ENCODE assay signal across 25 cellular contexts in the genomic region with DNA sequence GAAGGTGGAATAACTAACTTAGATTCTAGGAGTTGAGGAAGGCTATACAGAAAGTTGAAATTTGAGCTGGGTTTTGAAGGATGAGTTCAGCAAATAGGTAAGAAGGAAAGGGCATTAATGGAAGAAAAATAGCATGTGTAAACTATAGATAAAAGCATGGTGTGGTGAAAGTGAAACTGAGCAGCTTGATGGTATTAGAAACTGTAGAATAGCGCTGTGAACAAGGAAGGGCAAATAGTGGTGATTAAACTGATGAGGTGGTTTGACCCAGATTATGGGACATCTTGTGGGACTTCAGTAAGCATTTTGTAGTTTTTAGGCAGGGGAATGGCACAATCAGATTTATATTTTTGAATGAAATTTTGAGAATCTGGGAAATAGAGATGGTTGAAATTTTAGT.
"Had no signal": no experiment of that assay in that cellular context is flagged by ENCODE, and none has a peak within 500 bp of the region (broad histone marks: within the 10 kb centered on the region; RNA-seq: fewer than 3 reads in every experiment).

No MANE protein-coding gene starts in this region.

- H3K27me3 Mint-ChIP-seq: activated B cell treated with CpG ODN at 0.5 μM for 24 hours; activated CD4-positive, alpha-beta T cell treated with anti-CD3 and anti-CD28 coated beads, Interleukin-2, amount 10 ng/mL, durations not matched to agents 24 days and 14 days; activated CD8-positive, alpha-beta memory T cell treated with anti-CD3 and anti-CD28 coated beads, Interleukin-2, amount 10 ng/mL, durations not matched to agents 7 days and 5 days; activated naive CD8-positive, alpha-beta T cell; activated T-cell treated with anti-CD3 and anti-CD28 coated beads, Interleukin-2, amount 50 U/mL, for 24 hours; brain; T-cell had no signal

- H3K27ac ChIP-seq: cardiac muscle cell, PC-9 had no signal

- H3K4me2 ChIP-seq: PC-9 had no signal

- H3K27ac Mint-ChIP-seq: activated B cell treated with CpG ODN at 0.5 μM for 24 hours; activated CD4-positive, alpha-beta T cell treated with anti-CD3 and anti-CD28 coated beads, Interleukin-2, amount 10 ng/mL, durations not matched to agents 24 days and 14 days; activated CD8-positive, alpha-beta memory T cell treated with anti-CD3 and anti-CD28 coated beads, Interleukin-2, amount 10 ng/mL, durations not matched to agents 7 days and 5 days; activated naive CD8-positive, alpha-beta T cell; activated T-cell treated with anti-CD3 and anti-CD28 coated beads, Interleukin-2, amount 50 U/mL, for 24 hours; activated T-helper 1 cell treated with anti-CD3 and anti-CD28 coated beads, Interleukin-12 subunit alpha, Interleukin-12 subunit beta, Interleukin-2, Interleukin-4 antibody, amounts not matched to agents 30 ng/mL and 10 ng/mL and 1 ng/mL, durations not matched to agents 14 hours and 24 hours and 36 hours; brain; T-cell had no signal

- H3K4me3 Mint-ChIP-seq: activated B cell treated with CpG ODN at 0.5 μM for 24 hours; activated CD4-positive, alpha-beta T cell treated with anti-CD3 and anti-CD28 coated beads, Interleukin-2, amount 10 ng/mL, durations not matched to agents 24 days and 14 days; activated CD8-positive, alpha-beta memory T cell treated with anti-CD3 and anti-CD28 coated beads, Interleukin-2, amount 10 ng/mL, durations not matched to agents 7 days and 5 days; activated naive CD8-positive, alpha-beta T cell; activated T-cell treated with anti-CD3 and anti-CD28 coated beads, Interleukin-2, amount 50 U/mL, for 24 hours; activated T-helper 1 cell treated with anti-CD3 and anti-CD28 coated beads, Interleukin-12 subunit alpha, Interleukin-12 subunit beta, Interleukin-2, Interleukin-4 antibody, amounts not matched to agents 30 ng/mL and 10 ng/mL and 1 ng/mL, durations not matched to agents 14 hours and 24 hours and 36 hours; brain; T-cell had no signal

- H2AFZ ChIP-seq: PC-9 had no signal

- H3K4me3 ChIP-seq: cardiac muscle cell, PC-9 had no signal

- FAIRE-seq: astrocyte had no signal

- H3K27me3 ChIP-seq: cardiac muscle cell had no signal

- H3K4me1 Mint-ChIP-seq: activated B cell treated with CpG ODN at 0.5 μM for 24 hours; activated CD4-positive, alpha-beta T cell treated with anti-CD3 and anti-CD28 coated beads, Interleukin-2, amount 10 ng/mL, durations not matched to agents 24 days and 14 days; activated CD8-positive, alpha-beta memory T cell treated with anti-CD3 and anti-CD28 coated beads, Interleukin-2, amount 10 ng/mL, durations not matched to agents 7 days and 5 days; brain; T-cell had no signal

- H3K9me3 Mint-ChIP-seq: activated CD4-positive, alpha-beta T cell treated with anti-CD3 and anti-CD28 coated beads, Interleukin-2, amount 10 ng/mL, durations not matched to agents 24 days and 14 days; activated T-cell treated with anti-CD3 and anti-CD28 coated beads, Interleukin-2, amount 50 U/mL, for 24 hours; activated T-helper 1 cell treated with anti-CD3 and anti-CD28 coated beads, Interleukin-12 subunit alpha, Interleukin-12 subunit beta, Interleukin-2, Interleukin-4 antibody, amounts not matched to agents 30 ng/mL and 10 ng/mL and 1 ng/mL, durations not matched to agents 14 hours and 24 hours and 36 hours; brain; T-cell had no signal

- DNase-seq: activated B cell treated with CpG ODN at 0.5 μM for 24 hours; activated CD4-positive, alpha-beta T cell treated with anti-CD3 and anti-CD28 coated beads for 1 hour; activated CD4-positive, alpha-beta T cell treated with anti-CD3 and anti-CD28 coated beads, Interleukin-2, amount 10 ng/mL, durations not matched to agents 24 days and 14 days; activated CD4-positive, alpha-beta T cell treated with anti-CD3 and anti-CD28 coated beads, Interleukin-2, amount 50 U/mL, for 48 hours; activated CD8-positive, alpha-beta memory T cell treated with anti-CD3 and anti-CD28 coated beads, Interleukin-2, amount 10 ng/mL, durations not matched to agents 7 days and 5 days; activated effector memory CD4-positive, alpha-beta T cell treated with Interleukin-2 at 50 U/mL for 16 hours; activated naive CD4-positive, alpha-beta T cell treated with Interleukin-2 at 50 U/mL for 16 hours; activated T-cell treated with anti-CD3 and anti-CD28 coated beads, Interleukin-2, amount 50 U/mL, for 24 hours; amygdala; Karpas-422; NCI-H1092 treated with DMSO at 0.1 percent for 48 hours; NCI-H1417 treated with DMSO at 0.1 percent for 48 hours; NCI-H1694; NCI-H2029; NCI-H2107; NCI-H510A treated with DMSO at 0.1 percent for 48 hours; NCI-H69; PC-9; SIG-M5; T-cell had no signal
